In the genomic region with DNA sequence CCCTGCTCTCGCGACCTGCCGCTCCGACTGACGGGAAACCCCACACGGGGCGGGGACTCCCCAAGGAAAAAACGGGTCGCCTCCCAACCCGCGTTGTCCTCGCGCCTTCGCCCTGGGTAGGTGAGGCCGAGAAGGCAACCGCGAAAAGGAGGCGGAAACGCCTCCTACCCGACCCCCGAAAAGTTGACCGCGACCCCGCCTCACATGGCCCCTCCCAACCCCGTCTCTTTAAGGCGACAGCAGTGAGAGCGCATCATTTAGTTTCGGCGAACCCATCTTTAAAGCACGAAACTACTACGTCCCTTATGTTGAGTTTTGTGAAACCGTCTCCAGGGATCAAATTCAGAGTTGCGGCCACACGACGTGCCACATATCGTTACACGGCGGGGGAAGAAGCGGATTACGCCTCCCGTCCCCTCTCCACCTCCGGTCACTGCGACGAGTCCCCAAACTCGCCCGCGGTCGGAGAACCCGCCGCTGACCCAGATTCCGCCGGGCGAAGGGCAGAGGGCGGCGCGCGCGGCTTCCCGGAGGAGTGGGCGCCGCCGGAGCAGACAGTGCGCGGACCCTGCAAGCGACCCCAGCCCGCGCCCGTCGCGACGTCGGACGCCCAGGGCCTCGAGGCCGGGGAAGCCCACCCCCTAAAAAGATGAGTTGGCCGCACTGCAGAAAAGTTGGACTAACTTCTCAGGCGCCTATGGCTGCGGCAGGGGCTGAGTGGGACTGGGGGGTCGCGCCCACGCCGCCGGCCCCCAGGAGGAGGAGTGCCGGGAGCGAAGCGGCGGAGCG, we compare ENCODE assay signal across 1 cellular context.
TF ChIP-seq lines count a peak whose summit lies in the region.

No MANE protein-coding gene starts in this region.

TF ChIP-seq in HepG2, 621 proteins besides CTCF, POLR2A, EP300 and RAD21 (continued from another document and continues in another):
- TF ChIP-seq, protein P1, sequence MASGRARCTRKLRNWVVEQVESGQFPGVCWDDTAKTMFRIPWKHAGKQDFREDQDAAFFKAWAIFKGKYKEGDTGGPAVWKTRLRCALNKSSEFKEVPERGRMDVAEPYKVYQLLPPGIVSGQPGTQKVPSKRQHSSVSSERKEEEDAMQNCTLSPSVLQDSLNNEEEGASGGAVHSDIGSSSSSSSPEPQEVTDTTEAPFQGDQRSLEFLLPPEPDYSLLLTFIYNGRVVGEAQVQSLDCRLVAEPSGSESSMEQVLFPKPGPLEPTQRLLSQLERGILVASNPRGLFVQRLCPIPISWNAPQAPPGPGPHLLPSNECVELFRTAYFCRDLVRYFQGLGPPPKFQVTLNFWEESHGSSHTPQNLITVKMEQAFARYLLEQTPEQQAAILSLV (CRISPR knock-in tag; IDR thresholded peaks at IDR 0.05; ENCODE audit: borderline replicate concordance): peak; percentile 83
- TF ChIP-seq ATF7 (IDR thresholded peaks at IDR 0.05): no peak
- TF ChIP-seq ATF7 (CRISPR knock-in tag; IDR thresholded peaks at IDR 0.05): no peak
- TF ChIP-seq U2AF2 (IDR thresholded peaks at IDR 0.05; ENCODE audit: low read depth, low read length): no peak
- TF ChIP-seq, protein P2, sequence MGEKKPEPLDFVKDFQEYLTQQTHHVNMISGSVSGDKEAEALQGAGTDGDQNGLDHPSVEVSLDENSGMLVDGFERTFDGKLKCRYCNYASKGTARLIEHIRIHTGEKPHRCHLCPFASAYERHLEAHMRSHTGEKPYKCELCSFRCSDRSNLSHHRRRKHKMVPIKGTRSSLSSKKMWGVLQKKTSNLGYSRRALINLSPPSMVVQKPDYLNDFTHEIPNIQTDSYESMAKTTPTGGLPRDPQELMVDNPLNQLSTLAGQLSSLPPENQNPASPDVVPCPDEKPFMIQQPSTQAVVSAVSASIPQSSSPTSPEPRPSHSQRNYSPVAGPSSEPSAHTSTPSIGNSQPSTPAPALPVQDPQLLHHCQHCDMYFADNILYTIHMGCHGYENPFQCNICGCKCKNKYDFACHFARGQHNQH (CRISPR knock-in tag; IDR thresholded peaks at IDR 0.05): peak; percentile 43; the same call in 1 of the 2 replicates
- TF ChIP-seq, protein P3, sequence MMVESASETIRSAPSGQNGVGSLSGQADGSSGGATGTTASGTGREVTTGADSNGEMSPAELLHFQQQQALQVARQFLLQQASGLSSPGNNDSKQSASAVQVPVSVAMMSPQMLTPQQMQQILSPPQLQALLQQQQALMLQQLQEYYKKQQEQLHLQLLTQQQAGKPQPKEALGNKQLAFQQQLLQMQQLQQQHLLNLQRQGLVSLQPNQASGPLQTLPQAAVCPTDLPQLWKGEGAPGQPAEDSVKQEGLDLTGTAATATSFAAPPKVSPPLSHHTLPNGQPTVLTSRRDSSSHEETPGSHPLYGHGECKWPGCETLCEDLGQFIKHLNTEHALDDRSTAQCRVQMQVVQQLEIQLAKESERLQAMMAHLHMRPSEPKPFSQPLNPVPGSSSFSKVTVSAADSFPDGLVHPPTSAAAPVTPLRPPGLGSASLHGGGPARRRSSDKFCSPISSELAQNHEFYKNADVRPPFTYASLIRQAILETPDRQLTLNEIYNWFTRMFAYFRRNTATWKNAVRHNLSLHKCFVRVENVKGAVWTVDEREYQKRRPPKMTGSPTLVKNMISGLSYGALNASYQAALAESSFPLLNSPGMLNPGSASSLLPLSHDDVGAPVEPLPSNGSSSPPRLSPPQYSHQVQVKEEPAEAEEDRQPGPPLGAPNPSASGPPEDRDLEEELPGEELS (CRISPR knock-in tag; IDR thresholded peaks at IDR 0.05): no peak; the same call in 1 of the 2 replicates
- no peak for TF ChIP-seq SAFB2 (CRISPR knock-in tag; IDR thresholded peaks at IDR 0.05; ENCODE audit: borderline replicate concordance, low read depth)
- TF ChIP-seq PRMT3 (CRISPR knock-in tag; IDR thresholded peaks at IDR 0.05; ENCODE audit: borderline replicate concordance, low read depth): no peak
- TF ChIP-seq CREM (IDR thresholded peaks at IDR 0.05): no peak
- no peak for TF ChIP-seq CREM (CRISPR knock-in tag; IDR thresholded peaks at IDR 0.05)
- TF ChIP-seq NFIC (IDR thresholded peaks at IDR 0.05; ENCODE audit: low read length): no peak
- 0 out of 2 replicates have a peak, but pooled peaks have one; percentile 32 for TF ChIP-seq ZNF33B (CRISPR knock-in tag; IDR thresholded peaks at IDR 0.05)
- TF ChIP-seq, protein P4, sequence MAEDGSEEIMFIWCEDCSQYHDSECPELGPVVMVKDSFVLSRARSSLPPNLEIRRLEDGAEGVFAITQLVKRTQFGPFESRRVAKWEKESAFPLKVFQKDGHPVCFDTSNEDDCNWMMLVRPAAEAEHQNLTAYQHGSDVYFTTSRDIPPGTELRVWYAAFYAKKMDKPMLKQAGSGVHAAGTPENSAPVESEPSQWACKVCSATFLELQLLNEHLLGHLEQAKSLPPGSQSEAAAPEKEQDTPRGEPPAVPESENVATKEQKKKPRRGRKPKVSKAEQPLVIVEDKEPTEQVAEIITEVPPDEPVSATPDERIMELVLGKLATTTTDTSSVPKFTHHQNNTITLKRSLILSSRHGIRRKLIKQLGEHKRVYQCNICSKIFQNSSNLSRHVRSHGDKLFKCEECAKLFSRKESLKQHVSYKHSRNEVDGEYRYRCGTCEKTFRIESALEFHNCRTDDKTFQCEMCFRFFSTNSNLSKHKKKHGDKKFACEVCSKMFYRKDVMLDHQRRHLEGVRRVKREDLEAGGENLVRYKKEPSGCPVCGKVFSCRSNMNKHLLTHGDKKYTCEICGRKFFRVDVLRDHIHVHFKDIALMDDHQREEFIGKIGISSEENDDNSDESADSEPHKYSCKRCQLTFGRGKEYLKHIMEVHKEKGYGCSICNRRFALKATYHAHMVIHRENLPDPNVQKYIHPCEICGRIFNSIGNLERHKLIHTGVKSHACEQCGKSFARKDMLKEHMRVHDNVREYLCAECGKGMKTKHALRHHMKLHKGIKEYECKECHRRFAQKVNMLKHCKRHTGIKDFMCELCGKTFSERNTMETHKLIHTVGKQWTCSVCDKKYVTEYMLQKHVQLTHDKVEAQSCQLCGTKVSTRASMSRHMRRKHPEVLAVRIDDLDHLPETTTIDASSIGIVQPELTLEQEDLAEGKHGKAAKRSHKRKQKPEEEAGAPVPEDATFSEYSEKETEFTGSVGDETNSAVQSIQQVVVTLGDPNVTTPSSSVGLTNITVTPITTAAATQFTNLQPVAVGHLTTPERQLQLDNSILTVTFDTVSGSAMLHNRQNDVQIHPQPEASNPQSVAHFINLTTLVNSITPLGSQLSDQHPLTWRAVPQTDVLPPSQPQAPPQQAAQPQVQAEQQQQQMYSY (CRISPR knock-in tag; IDR thresholded peaks at IDR 0.05): no peak
- TF ChIP-seq NR2F2 (IDR thresholded peaks at IDR 0.05; ENCODE audit: borderline replicate concordance, low read depth): no peak
- TF ChIP-seq ZNF260 (CRISPR knock-in tag; IDR thresholded peaks at IDR 0.05; ENCODE audit: borderline replicate concordance, low read depth): no peak
- peak; percentile 32; the same call in 1 of the 2 replicates for TF ChIP-seq THAP11 (CRISPR knock-in tag; IDR thresholded peaks at IDR 0.05)
- no peak for TF ChIP-seq CBX5 (CRISPR knock-in tag; IDR thresholded peaks at IDR 0.05; ENCODE audit: borderline replicate concordance)
- TF ChIP-seq, protein P5, sequence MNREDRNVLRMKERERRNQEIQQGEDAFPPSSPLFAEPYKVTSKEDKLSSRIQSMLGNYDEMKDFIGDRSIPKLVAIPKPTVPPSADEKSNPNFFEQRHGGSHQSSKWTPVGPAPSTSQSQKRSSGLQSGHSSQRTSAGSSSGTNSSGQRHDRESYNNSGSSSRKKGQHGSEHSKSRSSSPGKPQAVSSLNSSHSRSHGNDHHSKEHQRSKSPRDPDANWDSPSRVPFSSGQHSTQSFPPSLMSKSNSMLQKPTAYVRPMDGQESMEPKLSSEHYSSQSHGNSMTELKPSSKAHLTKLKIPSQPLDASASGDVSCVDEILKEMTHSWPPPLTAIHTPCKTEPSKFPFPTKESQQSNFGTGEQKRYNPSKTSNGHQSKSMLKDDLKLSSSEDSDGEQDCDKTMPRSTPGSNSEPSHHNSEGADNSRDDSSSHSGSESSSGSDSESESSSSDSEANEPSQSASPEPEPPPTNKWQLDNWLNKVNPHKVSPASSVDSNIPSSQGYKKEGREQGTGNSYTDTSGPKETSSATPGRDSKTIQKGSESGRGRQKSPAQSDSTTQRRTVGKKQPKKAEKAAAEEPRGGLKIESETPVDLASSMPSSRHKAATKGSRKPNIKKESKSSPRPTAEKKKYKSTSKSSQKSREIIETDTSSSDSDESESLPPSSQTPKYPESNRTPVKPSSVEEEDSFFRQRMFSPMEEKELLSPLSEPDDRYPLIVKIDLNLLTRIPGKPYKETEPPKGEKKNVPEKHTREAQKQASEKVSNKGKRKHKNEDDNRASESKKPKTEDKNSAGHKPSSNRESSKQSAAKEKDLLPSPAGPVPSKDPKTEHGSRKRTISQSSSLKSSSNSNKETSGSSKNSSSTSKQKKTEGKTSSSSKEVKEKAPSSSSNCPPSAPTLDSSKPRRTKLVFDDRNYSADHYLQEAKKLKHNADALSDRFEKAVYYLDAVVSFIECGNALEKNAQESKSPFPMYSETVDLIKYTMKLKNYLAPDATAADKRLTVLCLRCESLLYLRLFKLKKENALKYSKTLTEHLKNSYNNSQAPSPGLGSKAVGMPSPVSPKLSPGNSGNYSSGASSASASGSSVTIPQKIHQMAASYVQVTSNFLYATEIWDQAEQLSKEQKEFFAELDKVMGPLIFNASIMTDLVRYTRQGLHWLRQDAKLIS (CRISPR knock-in tag; IDR thresholded peaks at IDR 0.05): no peak
- TF ChIP-seq ZNF383 (CRISPR knock-in tag; IDR thresholded peaks at IDR 0.05; ENCODE audit: borderline replicate concordance): no peak
- TF ChIP-seq, protein P6, sequence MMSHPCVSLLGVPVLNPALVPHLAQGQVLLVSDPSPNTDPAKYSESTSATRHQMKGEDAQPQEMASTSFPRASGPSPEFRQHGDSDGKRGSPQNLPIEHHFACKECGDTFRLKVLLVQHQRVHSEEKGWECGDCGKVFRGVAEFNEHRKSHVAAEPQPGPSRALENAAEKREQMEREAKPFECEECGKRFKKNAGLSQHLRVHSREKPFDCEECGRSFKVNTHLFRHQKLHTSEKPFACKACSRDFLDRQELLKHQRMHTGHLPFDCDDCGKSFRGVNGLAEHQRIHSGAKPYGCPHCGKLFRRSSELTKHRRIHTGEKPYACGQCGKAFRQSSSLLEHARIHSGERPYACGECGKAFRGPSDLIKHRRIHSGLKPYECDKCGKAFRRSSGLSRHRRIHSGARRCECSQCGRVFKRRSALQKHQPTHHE (CRISPR knock-in tag; IDR thresholded peaks at IDR 0.05; ENCODE audit: borderline replicate concordance): no peak
- TF ChIP-seq, protein P7, sequence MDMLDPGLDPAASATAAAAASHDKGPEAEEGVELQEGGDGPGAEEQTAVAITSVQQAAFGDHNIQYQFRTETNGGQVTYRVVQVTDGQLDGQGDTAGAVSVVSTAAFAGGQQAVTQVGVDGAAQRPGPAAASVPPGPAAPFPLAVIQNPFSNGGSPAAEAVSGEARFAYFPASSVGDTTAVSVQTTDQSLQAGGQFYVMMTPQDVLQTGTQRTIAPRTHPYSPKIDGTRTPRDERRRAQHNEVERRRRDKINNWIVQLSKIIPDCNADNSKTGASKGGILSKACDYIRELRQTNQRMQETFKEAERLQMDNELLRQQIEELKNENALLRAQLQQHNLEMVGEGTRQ (IDR thresholded peaks at IDR 0.05; ENCODE audit: low read depth, low read length): no peak
- TF ChIP-seq, protein P7 (CRISPR knock-in tag; IDR thresholded peaks at IDR 0.05; ENCODE audit: borderline replicate concordance): no peak
- TF ChIP-seq, protein P8, sequence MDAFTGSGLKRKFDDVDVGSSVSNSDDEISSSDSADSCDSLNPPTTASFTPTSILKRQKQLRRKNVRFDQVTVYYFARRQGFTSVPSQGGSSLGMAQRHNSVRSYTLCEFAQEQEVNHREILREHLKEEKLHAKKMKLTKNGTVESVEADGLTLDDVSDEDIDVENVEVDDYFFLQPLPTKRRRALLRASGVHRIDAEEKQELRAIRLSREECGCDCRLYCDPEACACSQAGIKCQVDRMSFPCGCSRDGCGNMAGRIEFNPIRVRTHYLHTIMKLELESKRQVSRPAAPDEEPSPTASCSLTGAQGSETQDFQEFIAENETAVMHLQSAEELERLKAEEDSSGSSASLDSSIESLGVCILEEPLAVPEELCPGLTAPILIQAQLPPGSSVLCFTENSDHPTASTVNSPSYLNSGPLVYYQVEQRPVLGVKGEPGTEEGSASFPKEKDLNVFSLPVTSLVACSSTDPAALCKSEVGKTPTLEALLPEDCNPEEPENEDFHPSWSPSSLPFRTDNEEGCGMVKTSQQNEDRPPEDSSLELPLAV (CRISPR knock-in tag; conservative IDR thresholded peaks at IDR 0.05; ENCODE audit: low read depth): no peak
- TF ChIP-seq ZBTB21 (CRISPR knock-in tag; IDR thresholded peaks at IDR 0.05): no peak
- TF ChIP-seq ZNF331 (CRISPR knock-in tag; IDR thresholded peaks at IDR 0.05): no peak
- no peak for TF ChIP-seq FOXO1 (CRISPR knock-in tag; IDR thresholded peaks at IDR 0.05)
- TF ChIP-seq ZBTB20 (CRISPR knock-in tag; IDR thresholded peaks at IDR 0.05; ENCODE audit: borderline replicate concordance, low read depth): no peak
- TF ChIP-seq ZNF558 (CRISPR knock-in tag; IDR thresholded peaks at IDR 0.05; ENCODE audit: borderline replicate concordance): no peak
- TF ChIP-seq, protein P9, sequence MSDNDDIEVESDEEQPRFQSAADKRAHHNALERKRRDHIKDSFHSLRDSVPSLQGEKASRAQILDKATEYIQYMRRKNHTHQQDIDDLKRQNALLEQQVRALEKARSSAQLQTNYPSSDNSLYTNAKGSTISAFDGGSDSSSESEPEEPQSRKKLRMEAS (IDR thresholded peaks at IDR 0.05): peak; percentile 66
- TF ChIP-seq SP2 (CRISPR knock-in tag; IDR thresholded peaks at IDR 0.05): 0 out of 2 replicates have a peak, but pooled peaks have one; percentile 39
- TF ChIP-seq ELF3 (CRISPR knock-in tag; IDR thresholded peaks at IDR 0.05): peak; percentile 25; the same call in 1 of the 2 replicates
- TF ChIP-seq ZNF343 (CRISPR knock-in tag; IDR thresholded peaks at IDR 0.05): no peak
- no peak; the same call in 1 of the 2 replicates for TF ChIP-seq ZNF678 (CRISPR knock-in tag; IDR thresholded peaks at IDR 0.05)
- peak; percentile 29 for TF ChIP-seq SRSF1 (optimal IDR thresholded peaks at IDR 0.05; ENCODE audit: low read depth, low read length)
- no peak for TF ChIP-seq HOXA7 (CRISPR knock-in tag; IDR thresholded peaks at IDR 0.05)
- TF ChIP-seq, protein P10, sequence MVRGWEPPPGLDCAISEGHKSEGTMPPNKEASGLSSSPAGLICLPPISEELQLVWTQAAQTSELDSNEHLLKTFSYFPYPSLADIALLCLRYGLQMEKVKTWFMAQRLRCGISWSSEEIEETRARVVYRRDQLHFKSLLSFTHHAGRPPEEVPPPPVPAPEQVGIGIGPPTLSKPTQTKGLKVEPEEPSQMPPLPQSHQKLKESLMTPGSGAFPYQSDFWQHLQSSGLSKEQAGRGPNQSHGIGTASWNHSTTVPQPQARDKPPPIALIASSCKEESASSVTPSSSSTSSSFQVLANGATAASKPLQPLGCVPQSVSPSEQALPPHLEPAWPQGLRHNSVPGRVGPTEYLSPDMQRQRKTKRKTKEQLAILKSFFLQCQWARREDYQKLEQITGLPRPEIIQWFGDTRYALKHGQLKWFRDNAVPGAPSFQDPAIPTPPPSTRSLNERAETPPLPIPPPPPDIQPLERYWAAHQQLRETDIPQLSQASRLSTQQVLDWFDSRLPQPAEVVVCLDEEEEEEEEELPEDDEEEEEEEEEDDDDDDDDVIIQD (CRISPR knock-in tag; IDR thresholded peaks at IDR 0.05; ENCODE audit: low read depth): no peak
- no peak for TF ChIP-seq RFXAP (CRISPR knock-in tag; IDR thresholded peaks at IDR 0.05; ENCODE audit: borderline replicate concordance)
- TF ChIP-seq RXRA (CRISPR knock-in tag; IDR thresholded peaks at IDR 0.05): peak; percentile 45; the same call in 1 of the 2 replicates
- no peak for TF ChIP-seq ZNF543 (CRISPR knock-in tag; IDR thresholded peaks at IDR 0.05)
- no peak for TF ChIP-seq ZNF850 (CRISPR knock-in tag; conservative IDR thresholded peaks at IDR 0.05)
